ENCODE assay signal across 2 cellular contexts in genomic region chr9:96492993-96493531, GRCh38.
TF ChIP-seq lines count a peak whose summit lies in the region.

No MANE protein-coding gene starts in this region.

TF ChIP-seq in WTC11, 78 proteins besides CTCF, POLR2A, EP300 and RAD21 (continued from another document):
- TF ChIP-seq AR (CRISPR knock-in tag; IDR thresholded peaks at IDR 0.05) = no peak

TF ChIP-seq in HepG2, 621 proteins besides CTCF, POLR2A, EP300 and RAD21:
- TF ChIP-seq, protein P1, sequence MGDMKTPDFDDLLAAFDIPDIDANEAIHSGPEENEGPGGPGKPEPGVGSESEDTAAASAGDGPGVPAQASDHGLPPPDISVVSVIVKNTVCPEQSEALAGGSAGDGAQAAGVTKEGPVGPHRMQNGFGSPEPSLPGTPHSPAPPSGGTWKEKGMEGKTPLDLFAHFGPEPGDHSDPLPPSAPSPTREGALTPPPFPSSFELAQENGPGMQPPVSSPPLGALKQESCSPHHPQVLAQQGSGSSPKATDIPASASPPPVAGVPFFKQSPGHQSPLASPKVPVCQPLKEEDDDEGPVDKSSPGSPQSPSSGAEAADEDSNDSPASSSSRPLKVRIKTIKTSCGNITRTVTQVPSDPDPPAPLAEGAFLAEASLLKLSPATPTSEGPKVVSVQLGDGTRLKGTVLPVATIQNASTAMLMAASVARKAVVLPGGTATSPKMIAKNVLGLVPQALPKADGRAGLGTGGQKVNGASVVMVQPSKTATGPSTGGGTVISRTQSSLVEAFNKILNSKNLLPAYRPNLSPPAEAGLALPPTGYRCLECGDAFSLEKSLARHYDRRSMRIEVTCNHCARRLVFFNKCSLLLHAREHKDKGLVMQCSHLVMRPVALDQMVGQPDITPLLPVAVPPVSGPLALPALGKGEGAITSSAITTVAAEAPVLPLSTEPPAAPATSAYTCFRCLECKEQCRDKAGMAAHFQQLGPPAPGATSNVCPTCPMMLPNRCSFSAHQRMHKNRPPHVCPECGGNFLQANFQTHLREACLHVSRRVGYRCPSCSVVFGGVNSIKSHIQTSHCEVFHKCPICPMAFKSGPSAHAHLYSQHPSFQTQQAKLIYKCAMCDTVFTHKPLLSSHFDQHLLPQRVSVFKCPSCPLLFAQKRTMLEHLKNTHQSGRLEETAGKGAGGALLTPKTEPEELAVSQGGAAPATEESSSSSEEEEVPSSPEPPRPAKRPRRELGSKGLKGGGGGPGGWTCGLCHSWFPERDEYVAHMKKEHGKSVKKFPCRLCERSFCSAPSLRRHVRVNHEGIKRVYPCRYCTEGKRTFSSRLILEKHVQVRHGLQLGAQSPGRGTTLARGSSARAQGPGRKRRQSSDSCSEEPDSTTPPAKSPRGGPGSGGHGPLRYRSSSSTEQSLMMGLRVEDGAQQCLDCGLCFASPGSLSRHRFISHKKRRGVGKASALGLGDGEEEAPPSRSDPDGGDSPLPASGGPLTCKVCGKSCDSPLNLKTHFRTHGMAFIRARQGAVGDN (CRISPR knock-in tag; IDR thresholded peaks at IDR 0.05) = peak; percentile 27
- TF ChIP-seq TEAD3 (CRISPR knock-in tag; optimal IDR thresholded peaks at IDR 0.05; ENCODE audit: borderline replicate concordance) (peak; percentile 29), KDM2A (CRISPR knock-in tag; IDR thresholded peaks at IDR 0.05; ENCODE audit: borderline replicate concordance, low read depth) (0 out of 2 replicates have a peak, but pooled peaks have one; percentile 22), ZNF138 (CRISPR knock-in tag; IDR thresholded peaks at IDR 0.05; ENCODE audit: low read depth) (no peak), MED13 (CRISPR knock-in tag; IDR thresholded peaks at IDR 0.05) (no peak), HNRNPUL1 (IDR thresholded peaks at IDR 0.05; ENCODE audit: low read depth, low read length) (no peak), ZNF207 (IDR thresholded peaks at IDR 0.05; ENCODE audit: borderline replicate concordance) (no peak), ARNTL (CRISPR knock-in tag; IDR thresholded peaks at IDR 0.05) (no peak), AGO2 (optimal IDR thresholded peaks at IDR 0.05; ENCODE audit: low read depth, low read length) (peak; percentile 64), TFDP2 (CRISPR knock-in tag; IDR thresholded peaks at IDR 0.05) (no peak), NRL (CRISPR knock-in tag; IDR thresholded peaks at IDR 0.05; ENCODE audit: borderline replicate concordance) (0 out of 2 replicates have a peak, but pooled peaks have one; percentile 23), ZSCAN21 (CRISPR knock-in tag; IDR thresholded peaks at IDR 0.05; ENCODE audit: borderline replicate concordance) (0 out of 2 replicates have a peak, but pooled peaks have one; percentile 7), ZBTB33 (CRISPR knock-in tag; IDR thresholded peaks at IDR 0.05) (0 out of 2 replicates have a peak, but pooled peaks have one; percentile 21), ZNF550 (CRISPR knock-in tag; IDR thresholded peaks at IDR 0.05; ENCODE audit: borderline replicate concordance) (no peak), PHF21A (CRISPR knock-in tag; IDR thresholded peaks at IDR 0.05) (no peak), SSRP1 (CRISPR knock-in tag; IDR thresholded peaks at IDR 0.05) (0 out of 2 replicates have a peak, but pooled peaks have one; percentile 25), ZBTB38 (CRISPR knock-in tag; IDR thresholded peaks at IDR 0.05) (peak; percentile 83)
- TF ChIP-seq, protein P2, sequence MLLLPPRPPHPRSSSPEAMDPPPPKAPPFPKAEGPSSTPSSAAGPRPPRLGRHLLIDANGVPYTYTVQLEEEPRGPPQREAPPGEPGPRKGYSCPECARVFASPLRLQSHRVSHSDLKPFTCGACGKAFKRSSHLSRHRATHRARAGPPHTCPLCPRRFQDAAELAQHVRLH (CRISPR knock-in tag; IDR thresholded peaks at IDR 0.05; ENCODE audit: borderline replicate concordance, low read depth) = no peak
- TF ChIP-seq, protein P3, sequence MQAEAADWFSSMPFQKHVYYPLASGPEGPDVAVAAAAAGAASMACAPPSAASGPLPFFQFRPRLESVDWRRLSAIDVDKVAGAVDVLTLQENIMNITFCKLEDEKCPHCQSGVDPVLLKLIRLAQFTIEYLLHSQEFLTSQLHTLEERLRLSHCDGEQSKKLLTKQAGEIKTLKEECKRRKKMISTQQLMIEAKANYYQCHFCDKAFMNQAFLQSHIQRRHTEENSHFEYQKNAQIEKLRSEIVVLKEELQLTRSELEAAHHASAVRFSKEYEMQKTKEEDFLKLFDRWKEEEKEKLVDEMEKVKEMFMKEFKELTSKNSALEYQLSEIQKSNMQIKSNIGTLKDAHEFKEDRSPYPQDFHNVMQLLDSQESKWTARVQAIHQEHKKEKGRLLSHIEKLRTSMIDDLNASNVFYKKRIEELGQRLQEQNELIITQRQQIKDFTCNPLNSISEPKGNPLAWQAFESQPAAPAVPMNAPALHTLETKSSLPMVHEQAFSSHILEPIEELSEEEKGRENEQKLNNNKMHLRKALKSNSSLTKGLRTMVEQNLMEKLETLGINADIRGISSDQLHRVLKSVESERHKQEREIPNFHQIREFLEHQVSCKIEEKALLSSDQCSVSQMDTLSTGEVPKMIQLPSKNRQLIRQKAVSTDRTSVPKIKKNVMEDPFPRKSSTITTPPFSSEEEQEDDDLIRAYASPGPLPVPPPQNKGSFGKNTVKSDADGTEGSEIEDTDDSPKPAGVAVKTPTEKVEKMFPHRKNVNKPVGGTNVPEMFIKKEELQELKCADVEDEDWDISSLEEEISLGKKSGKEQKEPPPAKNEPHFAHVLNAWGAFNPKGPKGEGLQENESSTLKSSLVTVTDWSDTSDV (CRISPR knock-in tag; IDR thresholded peaks at IDR 0.05) = 0 out of 2 replicates have a peak, but pooled peaks have one; percentile 55
TF ChIP-seq in HepG2: peak in this region for 10.
